Comparison of ENCODE assay signal across 8 cellular contexts in the genomic region with DNA sequence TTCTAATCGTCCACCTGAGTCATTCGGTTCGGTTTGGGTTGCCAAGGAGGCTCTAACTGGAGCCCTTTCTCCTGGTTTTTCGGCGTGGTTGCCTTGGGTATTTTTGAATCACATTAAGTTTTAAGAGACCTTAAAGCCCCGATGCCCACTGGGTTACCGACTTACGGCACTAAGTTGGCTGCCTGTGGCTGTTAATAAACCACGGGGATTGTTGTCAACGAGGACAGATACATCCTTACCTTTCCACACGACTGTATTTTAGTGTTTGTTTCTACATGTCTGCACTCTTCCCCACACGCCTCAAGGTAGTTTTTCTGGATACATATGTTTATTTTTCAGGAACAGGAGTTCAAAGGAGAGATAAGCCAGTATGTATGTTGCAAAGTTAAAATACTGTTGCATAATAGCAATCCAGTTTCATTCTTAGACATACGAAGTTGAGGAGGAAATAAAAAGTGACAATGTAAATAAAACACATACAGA. TPM values are rescaled to one million over a fixed set of nuclear protein-coding genes. Genes with fewer than 3 reads are reported as not detected.
DNase-seq lines count a peak whose midpoint lies in the region; ATAC-seq and TF ChIP-seq lines count a peak whose summit lies in the region.

No MANE protein-coding gene starts in this region.

- H3K4me2 ChIP-seq in neural cell (ENCODE audit: low read length), result peak overlapping the region; percentile 89

- CTCF ChIA-PET in activated CD8-positive, alpha-beta memory T cell treated with anti-CD3 and anti-CD28 coated beads, Interleukin-2, amount 10 ng/mL, durations not matched to agents 7 days and 5 days (lab: Charles Lee), result interaction anchor here (1.0 kb wide), 1 partner anchor 54 kb away, joined by 3 read pairs; no protein-coding TSS in a partner anchor

- H3K27me3 Mint-ChIP-seq in activated CD8-positive, alpha-beta memory T cell treated with anti-CD3 and anti-CD28 coated beads, Interleukin-2, amount 10 ng/mL, durations not matched to agents 7 days and 5 days, result peaks cover 3% of the 10 kb centered on the region

- peak overlapping the region; percentile 82 for H3K27ac Mint-ChIP-seq in activated CD8-positive, alpha-beta memory T cell treated with anti-CD3 and anti-CD28 coated beads, Interleukin-2, amount 10 ng/mL, durations not matched to agents 7 days and 5 days

- H3K4me3 Mint-ChIP-seq in activated CD8-positive, alpha-beta memory T cell treated with anti-CD3 and anti-CD28 coated beads, Interleukin-2, amount 10 ng/mL, durations not matched to agents 7 days and 5 days, result peak overlapping the region; percentile 90

- no peaks in the 10 kb centered on the region for H4K20me1 ChIP-seq in neural cell (ENCODE audit: insufficient read depth)

- H3K36me3 Mint-ChIP-seq in activated CD8-positive, alpha-beta memory T cell treated with anti-CD3 and anti-CD28 coated beads, Interleukin-2, amount 10 ng/mL, durations not matched to agents 7 days and 5 days, result peaks cover 5% of the 10 kb centered on the region

- H2AFZ ChIP-seq in neural cell (ENCODE audit: low read depth, low read length), result no peak overlapping the region

- H3K9me3 Mint-ChIP-seq in activated CD8-positive, alpha-beta memory T cell treated with anti-CD3 and anti-CD28 coated beads, Interleukin-2, amount 10 ng/mL, durations not matched to agents 7 days and 5 days (ENCODE audit: low read depth), result no peaks in the 10 kb centered on the region

- H3K4me1 Mint-ChIP-seq in activated CD8-positive, alpha-beta memory T cell treated with anti-CD3 and anti-CD28 coated beads, Interleukin-2, amount 10 ng/mL, durations not matched to agents 7 days and 5 days, result peaks cover 19% of the 10 kb centered on the region

- H3K4me3 ChIP-seq in Peyer's patch (peak overlapping the region; percentile 86 to 96 (median 92)), duodenal mucosa (ENCODE audit: low read depth in 1 of 2, low read length in 2 of 2) (peak overlapping the region; percentile 96 to 99), neural cell (ENCODE audit: low read length) (peak overlapping the region; percentile 91)

- H3K9me2 ChIP-seq in neural cell (ENCODE audit: insufficient read depth, low read length), result no peaks in the 10 kb centered on the region

- peak overlapping the region; percentile 68 to 69 for H3K9ac ChIP-seq in duodenal mucosa (ENCODE audit: low read depth in 1 of 2, low read length in 2 of 2)
- H3K9ac ChIP-seq in neural cell (ENCODE audit: low read length), result peak overlapping the region; percentile 94

- H3K4me1 ChIP-seq in Peyer's patch (peaks cover 0 to 8% (median 0%) of the 10 kb centered on the region in 4 donors), duodenal mucosa (ENCODE audit: control insufficient read depth in 1 of 2, insufficient read depth in 2 of 2, low read length in 2 of 2) (peaks cover 8 to 9% of the 10 kb centered on the region in 2 donors)

- peaks cover 3% of the 10 kb centered on the region for H3F3A ChIP-seq in neural cell (ENCODE audit: insufficient read depth, low read length, poor library complexity, severe bottlenecking)

- DNase-seq in activated CD8-positive, alpha-beta memory T cell treated with anti-CD3 and anti-CD28 coated beads, Interleukin-2, amount 10 ng/mL, durations not matched to agents 7 days and 5 days, result peak; percentile 52
- no peak for DNase-seq in activated CD8-positive, alpha-beta memory T cell treated with anti-CD3 and anti-CD28 coated beads, Interleukin-2, amount 50 U/mL, for 4 hours
- DNase-seq in Peyer's patch (no peak), inferior parietal cortex (ENCODE audit: extremely low spot score) (no peak), NCI-H2081 treated with DMSO at 0.1 percent for 48 hours (lab: John Stamatoyannopoulos, UW) (no peak)

- H3K9me3 ChIP-seq in Peyer's patch, result no peaks in the 10 kb centered on the region
- no peaks in the 10 kb centered on the region for H3K9me3 ChIP-seq in duodenal mucosa (ENCODE audit: control insufficient read depth in 1 of 2, low read length in 2 of 2)
- H3K9me3 ChIP-seq in neural cell (ENCODE audit: low read length), result no peaks in the 10 kb centered on the region

- no peak for ATAC-seq in activated CD8-positive, alpha-beta memory T cell treated with anti-CD3 and anti-CD28 coated beads, Interleukin-2, amount 10 ng/mL, durations not matched to agents 7 days and 5 days
- ATAC-seq in HG03280 (IDR thresholded peaks at IDR 0.05; ENCODE audit: unreplicated experiment), result no peak

- peaks cover 52% of the 10 kb centered on the region for H3K79me2 ChIP-seq in neural cell (replicated peaks; ENCODE audit: insufficient read depth, low read length)

- no peak for TF ChIP-seq EP300 in neural cell (conservative IDR thresholded peaks at IDR 0.05; ENCODE audit: poor library complexity, severe bottlenecking)

- no peak for TF ChIP-seq POLR2A in Peyer's patch (IDR thresholded peaks at IDR 0.05)

- TF ChIP-seq CTCF in Peyer's patch (IDR thresholded peaks at IDR 0.05), result no peak
- no peak for TF ChIP-seq CTCF in neural cell (IDR thresholded peaks at IDR 0.05; ENCODE audit: poor library complexity, severe bottlenecking)

- peak overlapping the region in 3 of 4 donors; percentile 2 to 99 (median 94) for H3K27ac ChIP-seq in Peyer's patch
- no peak overlapping the region for H3K27ac ChIP-seq in duodenal mucosa (ENCODE audit: low read depth, low read length)
- peak overlapping the region; percentile 98 for H3K27ac ChIP-seq in neural cell (ENCODE audit: low read length)

- TF ChIP-seq RAD21 in neural cell (conservative IDR thresholded peaks at IDR 0.05), result no peak

- H3K36me3 ChIP-seq in Peyer's patch (no peaks in the 10 kb centered on the region), duodenal mucosa (ENCODE audit: control insufficient read depth in 1 of 2, insufficient read depth in 2 of 2, low read length in 2 of 2) (no peaks in the 10 kb centered on the region), neural cell (ENCODE audit: insufficient read depth, low read length) (no peaks in the 10 kb centered on the region)

- H3K27me3 ChIP-seq in Peyer's patch (no peaks in the 10 kb centered on the region), duodenal mucosa (ENCODE audit: control insufficient read depth in 1 of 2, insufficient read depth in 2 of 2, low read length in 2 of 2) (no peaks in the 10 kb centered on the region), neural cell (ENCODE audit: insufficient read depth, low read depth, low read length) (no peaks in the 10 kb centered on the region)

TF ChIP-seq in neural cell, 6 proteins besides CTCF, POLR2A, EP300 and RAD21:
- no peak for TF ChIP-seq TAF1 (IDR thresholded peaks at IDR 0.05; ENCODE audit: low read depth)
- TF ChIP-seq POLR2AphosphoS5 (IDR thresholded peaks at IDR 0.05), result no peak
- TF ChIP-seq EZH2 (IDR thresholded peaks at IDR 0.05; ENCODE audit: borderline replicate concordance, insufficient read depth, low read length, poor library complexity, severe bottlenecking), result no peak
- TF ChIP-seq SMC3 (conservative IDR thresholded peaks at IDR 0.05; ENCODE audit: poor library complexity), result no peak
- TF ChIP-seq MXI1 (conservative IDR thresholded peaks at IDR 0.05; ENCODE audit: poor library complexity, severe bottlenecking), result peak; percentile 42
- TF ChIP-seq, protein P1, sequence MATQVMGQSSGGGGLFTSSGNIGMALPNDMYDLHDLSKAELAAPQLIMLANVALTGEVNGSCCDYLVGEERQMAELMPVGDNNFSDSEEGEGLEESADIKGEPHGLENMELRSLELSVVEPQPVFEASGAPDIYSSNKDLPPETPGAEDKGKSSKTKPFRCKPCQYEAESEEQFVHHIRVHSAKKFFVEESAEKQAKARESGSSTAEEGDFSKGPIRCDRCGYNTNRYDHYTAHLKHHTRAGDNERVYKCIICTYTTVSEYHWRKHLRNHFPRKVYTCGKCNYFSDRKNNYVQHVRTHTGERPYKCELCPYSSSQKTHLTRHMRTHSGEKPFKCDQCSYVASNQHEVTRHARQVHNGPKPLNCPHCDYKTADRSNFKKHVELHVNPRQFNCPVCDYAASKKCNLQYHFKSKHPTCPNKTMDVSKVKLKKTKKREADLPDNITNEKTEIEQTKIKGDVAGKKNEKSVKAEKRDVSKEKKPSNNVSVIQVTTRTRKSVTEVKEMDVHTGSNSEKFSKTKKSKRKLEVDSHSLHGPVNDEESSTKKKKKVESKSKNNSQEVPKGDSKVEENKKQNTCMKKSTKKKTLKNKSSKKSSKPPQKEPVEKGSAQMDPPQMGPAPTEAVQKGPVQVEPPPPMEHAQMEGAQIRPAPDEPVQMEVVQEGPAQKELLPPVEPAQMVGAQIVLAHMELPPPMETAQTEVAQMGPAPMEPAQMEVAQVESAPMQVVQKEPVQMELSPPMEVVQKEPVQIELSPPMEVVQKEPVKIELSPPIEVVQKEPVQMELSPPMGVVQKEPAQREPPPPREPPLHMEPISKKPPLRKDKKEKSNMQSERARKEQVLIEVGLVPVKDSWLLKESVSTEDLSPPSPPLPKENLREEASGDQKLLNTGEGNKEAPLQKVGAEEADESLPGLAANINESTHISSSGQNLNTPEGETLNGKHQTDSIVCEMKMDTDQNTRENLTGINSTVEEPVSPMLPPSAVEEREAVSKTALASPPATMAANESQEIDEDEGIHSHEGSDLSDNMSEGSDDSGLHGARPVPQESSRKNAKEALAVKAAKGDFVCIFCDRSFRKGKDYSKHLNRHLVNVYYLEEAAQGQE (IDR thresholded peaks at IDR 0.05; ENCODE audit: borderline replicate concordance), result no peak

RNA-seq across cellular contexts. Expression of a gene that starts 1.2 kb away (rescaled TPM):
- total RNA-seq in activated CD8-positive, alpha-beta memory T cell treated with anti-CD3 and anti-CD28 coated beads, Interleukin-2, amount 10 ng/mL, durations not matched to agents 7 days and 5 days, result 100 to 1,000 TPM; 196 to 320 TPM
- 10 to 100 TPM; 38.2 to 90.8 (median 40.1) TPM for total RNA-seq in Peyer's patch
- polyA plus RNA-seq in neural cell, result 181 and 190 TPM in 2 replicates
- 130 and 157 TPM in 2 replicates for polyA minus RNA-seq in neural cell
